1 cellular context compared by ENCODE assay signal in genomic region chr6:157224957-157225574, GRCh38.
TF ChIP-seq lines count a peak whose summit lies in the region.

No MANE protein-coding gene starts in this region.

TF ChIP-seq in GM23338, 12 proteins besides CTCF, POLR2A, EP300 and RAD21:
- TF ChIP-seq JUNB (IDR thresholded peaks at IDR 0.05; ENCODE audit: unreplicated experiment) (no peak), ZNF331 (CRISPR knock-in tag; IDR thresholded peaks at IDR 0.05; ENCODE audit: low read depth) (no peak), EZH2 (IDR thresholded peaks at IDR 0.05; ENCODE audit: low read depth, unreplicated experiment) (no peak), CREB1 (CRISPR knock-in tag; IDR thresholded peaks at IDR 0.05; ENCODE audit: low read depth) (no peak), ZNF462 (CRISPR knock-in tag; IDR thresholded peaks at IDR 0.05) (no peak)
